ENCODE assay signal across 9 cellular contexts in genomic region chrX:120365320-120365719, GRCh38. TPM values are rescaled to one million over a fixed set of nuclear protein-coding genes. Genes with fewer than 3 reads are reported as not detected.
A peak's percentile ranks its signal among the peaks of the same experiment; 100 is the strongest.
DNase-seq lines count a peak whose midpoint lies in the region; ATAC-seq and TF ChIP-seq lines count a peak whose summit lies in the region.
"Had no signal": no experiment of that assay in that cellular context is flagged by ENCODE, and none has a peak within 500 bp of the region (broad histone marks: within the 10 kb centered on the region; RNA-seq: fewer than 3 reads in every experiment).

No MANE protein-coding gene starts in this region.

- no peaks in the 10 kb centered on the region for H3K9me3 Mint-ChIP-seq in activated naive CD8-positive, alpha-beta T cell treated with anti-CD3 and anti-CD28 coated beads, Interleukin-2, amount 50 U/mL, for 24 hours
- H3K9me3 Mint-ChIP-seq: T-helper 1 cell treated with Interleukin-12 subunit alpha and Interleukin-12 subunit beta and Interleukin-4 antibody, amounts not matched to agents 30 μg/mL and 1 μg/mL, for 36 hours had no signal

- no peak for TF ChIP-seq POLR2A in Peyer's patch (IDR thresholded peaks at IDR 0.05)

- H3K4me3 Mint-ChIP-seq in activated naive CD8-positive, alpha-beta T cell treated with anti-CD3 and anti-CD28 coated beads, Interleukin-2, amount 50 U/mL, for 24 hours = no peak overlapping the region
- H3K4me3 Mint-ChIP-seq: T-helper 1 cell treated with Interleukin-12 subunit alpha and Interleukin-12 subunit beta and Interleukin-4 antibody, amounts not matched to agents 30 μg/mL and 1 μg/mL, for 36 hours had no signal

- H3K27me3 ChIP-seq in Peyer's patch = no peaks in the 10 kb centered on the region

- POLR2A ChIA-PET in HEK293 (lab: Yijun Ruan, JAX) = no interaction called here

- H3K4me3 ChIP-seq in HEK293 (ENCODE audit: low read depth, low read length) (no peak overlapping the region), Peyer's patch (no peak overlapping the region)

- ATAC-seq in activated naive CD8-positive, alpha-beta T cell treated with anti-CD3 and anti-CD28 coated beads, Interleukin-2, amount 50 U/mL, for 24 hours = no peak
- no peak for ATAC-seq in HG03432 (IDR thresholded peaks at IDR 0.05; ENCODE audit: unreplicated experiment)

- H3K27me3 Mint-ChIP-seq in activated naive CD8-positive, alpha-beta T cell treated with anti-CD3 and anti-CD28 coated beads, Interleukin-2, amount 50 U/mL, for 24 hours = no peaks in the 10 kb centered on the region

- H3K4me1 ChIP-seq in HEK293 (ENCODE audit: control insufficient read depth, insufficient read depth, low read length) (no peaks in the 10 kb centered on the region), Peyer's patch (no peaks in the 10 kb centered on the region)

- H3K27ac ChIP-seq in HEK293 (ENCODE audit: extremely low read depth, low read depth, low read length) (no peak overlapping the region), Peyer's patch (no peak overlapping the region)

- no peaks in the 10 kb centered on the region for H3K36me3 ChIP-seq in HEK293 (ENCODE audit: control insufficient read depth in 2 of 2, insufficient read depth in 1 of 2, low read length in 2 of 2)
- no peaks in the 10 kb centered on the region for H3K36me3 ChIP-seq in Peyer's patch

- no peaks in the 10 kb centered on the region for H3K36me3 Mint-ChIP-seq in activated naive CD8-positive, alpha-beta T cell treated with anti-CD3 and anti-CD28 coated beads, Interleukin-2, amount 50 U/mL, for 24 hours (ENCODE audit: low read depth)

- peak; percentile 22; the same call in 1 of the 2 replicates for TF ChIP-seq CTCF in HEK293 (tag by site-specific recombination; IDR thresholded peaks at IDR 0.05)
- peak in 4 of 6 experiments; percentile 17 to 30 (median 23) for TF ChIP-seq CTCF in Peyer's patch (IDR thresholded peaks at IDR 0.05)

- no peaks in the 10 kb centered on the region for H3K4me1 Mint-ChIP-seq in activated naive CD8-positive, alpha-beta T cell treated with anti-CD3 and anti-CD28 coated beads, Interleukin-2, amount 50 U/mL, for 24 hours

- CTCF ChIA-PET in HEK293 (lab: Yijun Ruan, JAX) = interaction anchor here (0.6 to 2.3 kb wide), 21 partner anchors 8 to 1518 kb away, joined by 3 to 16 read pairs (median 3); no protein-coding TSS in a partner anchor

- no peak overlapping the region for H3K27ac Mint-ChIP-seq in activated naive CD8-positive, alpha-beta T cell treated with anti-CD3 and anti-CD28 coated beads, Interleukin-2, amount 50 U/mL, for 24 hours
- H3K27ac Mint-ChIP-seq: T-helper 1 cell treated with Interleukin-12 subunit alpha and Interleukin-12 subunit beta and Interleukin-4 antibody, amounts not matched to agents 30 μg/mL and 1 μg/mL, for 36 hours had no signal

- DNase-seq in ELF-1 (ENCODE audit: low read depth, low spot score) = peak; percentile 64
- DNase-seq in Peyer's patch = peak; percentile 45 to 76 (median 54)
- peak; percentile 40 for DNase-seq in activated naive CD8-positive, alpha-beta T cell treated with anti-CD3 and anti-CD28 coated beads, Interleukin-2, amount 50 U/mL, for 24 hours
- DNase-seq in iris pigment epithelial cell (ENCODE audit: low read depth) = peak; percentile 8
- DNase-seq in stimulated activated CD4-positive, alpha-beta T cell treated with anti-CD3 and anti-CD28 coated beads, TNF-alpha, amount 100 ng/mL, for 24 hours (ENCODE audit: low read depth in 3 of 3) = peak in 2 of 3 experiments; percentile 18 to 44
- no peak for DNase-seq in NCI-H1694 treated with DMSO at 0.1 percent for 48 hours (lab: John Stamatoyannopoulos, UW)

- H3K9me3 ChIP-seq in HEK293 (ENCODE audit: control insufficient read depth, insufficient read depth, low read depth, low read length) (no peaks in the 10 kb centered on the region), Peyer's patch (no peaks in the 10 kb centered on the region)

TF ChIP-seq in HEK293, 187 proteins besides CTCF, POLR2A, EP300 and RAD21:
- TF ChIP-seq KLF17 (tag by site-specific recombination; IDR thresholded peaks at IDR 0.05) = no peak
- TF ChIP-seq YY1 (tag by site-specific recombination; IDR thresholded peaks at IDR 0.05) = no peak
- TF ChIP-seq ZBTB49 (tag by site-specific recombination; IDR thresholded peaks at IDR 0.05; ENCODE audit: low read depth) = no peak
- no peak for TF ChIP-seq ZNF112 (tag by site-specific recombination; IDR thresholded peaks at IDR 0.05)
- TF ChIP-seq ZNF530 (tag by site-specific recombination; IDR thresholded peaks at IDR 0.05; ENCODE audit: low read depth) = no peak
- no peak for TF ChIP-seq ATF2 (tag by site-specific recombination; IDR thresholded peaks at IDR 0.05; ENCODE audit: low read depth)
- peak; percentile 38 for TF ChIP-seq ZNF654 (tag by site-specific recombination; IDR thresholded peaks at IDR 0.05; ENCODE audit: low read depth)
- no peak for TF ChIP-seq ZNF76 (tag by site-specific recombination; IDR thresholded peaks at IDR 0.05; ENCODE audit: borderline replicate concordance, low read depth)
- TF ChIP-seq SCRT2 (tag by site-specific recombination; IDR thresholded peaks at IDR 0.05) = peak; percentile 91
- peak; percentile 90 for TF ChIP-seq SCRT1 (tag by site-specific recombination; IDR thresholded peaks at IDR 0.05; ENCODE audit: borderline replicate concordance)

RNA-seq across cellular contexts. Expression of gene ATP1B4, which starts 3.4 kb away (rescaled TPM):
- not detected for total RNA-seq in Peyer's patch

RNA-seq across cellular contexts. Expression of gene TMEM255A, which starts 54.1 kb away (rescaled TPM):
- 1 to 10 TPM in 1 of 4 donors, not detected in 3; 1.5 TPM for total RNA-seq in Peyer's patch
